11 cellular contexts compared by ENCODE assay signal in the genomic region with DNA sequence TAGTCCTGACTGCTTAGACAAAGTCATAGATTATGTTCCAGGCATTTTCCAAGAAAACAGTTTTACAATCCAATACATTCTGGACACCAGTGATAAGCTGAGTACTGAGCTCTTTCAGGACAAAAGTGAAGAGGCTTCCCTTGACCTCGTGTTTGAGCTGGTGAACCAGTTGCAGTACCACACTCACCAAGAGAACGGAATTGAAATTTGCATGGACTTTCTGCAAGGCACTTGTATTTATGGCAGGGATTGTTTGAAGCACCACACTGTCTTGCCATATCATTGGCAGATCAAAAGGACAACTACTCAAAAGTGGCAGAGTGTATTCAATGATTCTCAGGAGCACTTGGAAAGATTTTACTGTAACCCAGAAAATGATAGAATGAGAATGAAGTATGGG. TPM values are rescaled to one million over a fixed set of nuclear protein-coding genes. Genes with fewer than 3 reads are reported as not detected.
DNase-seq lines count a peak whose midpoint lies in the region; ATAC-seq and TF ChIP-seq lines count a peak whose summit lies in the region.
"Had no signal": no experiment of that assay in that cellular context is flagged by ENCODE, and none has a peak within 500 bp of the region (broad histone marks: within the 10 kb centered on the region; RNA-seq: fewer than 3 reads in every experiment).

No MANE protein-coding gene starts in this region.

- H3K4me2 ChIP-seq in skeletal muscle satellite cell (ENCODE audit: low read length), result peak overlapping the region; percentile 79
- H3K4me2 ChIP-seq: BLaER1 had no signal

- H3K36me3 ChIP-seq in skeletal muscle satellite cell (ENCODE audit: insufficient read depth, low read length) (peaks cover 75% of the 10 kb centered on the region), testis (ENCODE audit: low read depth, missing control alignments) (no peaks in the 10 kb centered on the region)

- peak overlapping the region; percentile 97 for H3K4me3 Mint-ChIP-seq in activated naive CD8-positive, alpha-beta T cell
- H3K4me3 Mint-ChIP-seq in activated naive CD8-positive, alpha-beta T cell treated with anti-CD3 and anti-CD28 coated beads, Interleukin-2, amount 50 U/mL, for 24 hours, result no peak overlapping the region

- H3K9me3 Mint-ChIP-seq in activated naive CD8-positive, alpha-beta T cell (ENCODE audit: low read depth), result no peaks in the 10 kb centered on the region
- no peaks in the 10 kb centered on the region for H3K9me3 Mint-ChIP-seq in activated naive CD8-positive, alpha-beta T cell treated with anti-CD3 and anti-CD28 coated beads, Interleukin-2, amount 50 U/mL, for 24 hours

- intact Hi-C loops in testis (cut with DNase I; ENCODE audit: low total_unique reads), result loop anchor here (5.0 to 10.0 kb wide), 3 partner anchors 123 to 457 kb away; a partner anchor contains a TSS

- peak overlapping the region; percentile 85 for H3K4me3 ChIP-seq in coronary artery
- peak overlapping the region; percentile 80 for H3K4me3 ChIP-seq in skeletal muscle satellite cell (ENCODE audit: low read length)
- H3K4me3 ChIP-seq in testis, result no peak overlapping the region
- H3K4me3 ChIP-seq: BLaER1 had no signal

- H3K27me3 Mint-ChIP-seq in activated naive CD8-positive, alpha-beta T cell, result no peaks in the 10 kb centered on the region
- H3K27me3 Mint-ChIP-seq in activated naive CD8-positive, alpha-beta T cell treated with anti-CD3 and anti-CD28 coated beads, Interleukin-2, amount 50 U/mL, for 24 hours, result no peaks in the 10 kb centered on the region

- peaks cover 32% of the 10 kb centered on the region for H3K36me3 Mint-ChIP-seq in activated naive CD8-positive, alpha-beta T cell
- peaks cover 38% of the 10 kb centered on the region for H3K36me3 Mint-ChIP-seq in activated naive CD8-positive, alpha-beta T cell treated with anti-CD3 and anti-CD28 coated beads, Interleukin-2, amount 50 U/mL, for 24 hours (ENCODE audit: low read depth)

- peak overlapping the region; percentile 98 for H3K9ac ChIP-seq in skeletal muscle satellite cell (ENCODE audit: low read depth, low read length)
- H3K9ac ChIP-seq: BLaER1 had no signal

- H3K27ac Mint-ChIP-seq in activated naive CD8-positive, alpha-beta T cell, result peak overlapping the region; percentile 66
- no peak overlapping the region for H3K27ac Mint-ChIP-seq in activated naive CD8-positive, alpha-beta T cell treated with anti-CD3 and anti-CD28 coated beads, Interleukin-2, amount 50 U/mL, for 24 hours

- peaks cover 51% of the 10 kb centered on the region for H3K4me1 ChIP-seq in skeletal muscle satellite cell (ENCODE audit: control insufficient read depth, insufficient read depth, low read length)
- peaks cover 16% of the 10 kb centered on the region for H3K4me1 ChIP-seq in testis

- peaks cover 70% of the 10 kb centered on the region for H3K4me1 Mint-ChIP-seq in activated naive CD8-positive, alpha-beta T cell (ENCODE audit: low read depth)
- peaks cover 78% of the 10 kb centered on the region for H3K4me1 Mint-ChIP-seq in activated naive CD8-positive, alpha-beta T cell treated with anti-CD3 and anti-CD28 coated beads, Interleukin-2, amount 50 U/mL, for 24 hours

- H3K27ac ChIP-seq in coronary artery (no peak overlapping the region), testis (no peak overlapping the region)
- H3K27ac ChIP-seq: BLaER1 had no signal

- H3K27me3 ChIP-seq in skeletal muscle satellite cell (ENCODE audit: control insufficient read depth, insufficient read depth, low read length), result no peaks in the 10 kb centered on the region
- no peaks in the 10 kb centered on the region for H3K27me3 ChIP-seq in testis
- H3K27me3 ChIP-seq: BLaER1 had no signal

- no peak for DNase-seq in activated naive CD8-positive, alpha-beta T cell treated with anti-CD3 and anti-CD28 coated beads, Interleukin-2, amount 50 U/mL, for 24 hours
- DNase-seq in NAMALWA (ENCODE audit: low spot score) (peak; percentile 35), coronary artery (ENCODE audit: low spot score) (no peak), iPS-NIHi7 (ENCODE audit: extremely low spot score) (no peak), testis (no peak)
- DNase-seq: activated effector memory CD4-positive, alpha-beta T cell treated with Interleukin-2 at 50 U/mL for 16 hours; psoas muscle had no signal

- ATAC-seq in activated naive CD8-positive, alpha-beta T cell treated with anti-CD3 and anti-CD28 coated beads, Interleukin-2, amount 50 U/mL, for 24 hours, result no peak
- no peak for ATAC-seq in GM19452 (IDR thresholded peaks at IDR 0.05; ENCODE audit: unreplicated experiment)
- ATAC-seq: psoas muscle had no signal

- TF ChIP-seq CTCF in coronary artery (IDR thresholded peaks at IDR 0.05), result no peak
- no peak for TF ChIP-seq CTCF in testis (IDR thresholded peaks at IDR 0.05)

- WGBS in testis, 2 donors, result 67 to 88% methylated on average over 2 of the region's 2 CpGs

- TF ChIP-seq POLR2A in testis (IDR thresholded peaks at IDR 0.05), result no peak

- no peaks in the 10 kb centered on the region for H3K9me3 ChIP-seq in skeletal muscle satellite cell (replicated peaks; ENCODE audit: low read length)
- H3K9me3 ChIP-seq in testis, result no peaks in the 10 kb centered on the region
- H3K9me3 ChIP-seq: BLaER1, psoas muscle had no signal

RNA-seq across cellular contexts. Expression of a gene that starts 3.8 kb away (rescaled TPM):
- 39.3 and 47.9 TPM in 2 replicates for total RNA-seq in skeletal muscle satellite cell (2012; rRNA removed)
- total RNA-seq in testis, result 10 to 100 TPM; 67.2 to 70.7 TPM
- polyA plus RNA-seq in testis (ENCODE audit: insufficient read depth, low read depth, low replicate concordance), result 115 TPM

Comparison
In these comparisons a context has a peak if more than half of its experiments do, and no peak if none do; other contexts are left out.
1. H3K4me3 ChIP-seq: peak in coronary artery (single experiment) and skeletal muscle satellite cell (single experiment); none in testis (0 of 2).